In the genomic region with DNA sequence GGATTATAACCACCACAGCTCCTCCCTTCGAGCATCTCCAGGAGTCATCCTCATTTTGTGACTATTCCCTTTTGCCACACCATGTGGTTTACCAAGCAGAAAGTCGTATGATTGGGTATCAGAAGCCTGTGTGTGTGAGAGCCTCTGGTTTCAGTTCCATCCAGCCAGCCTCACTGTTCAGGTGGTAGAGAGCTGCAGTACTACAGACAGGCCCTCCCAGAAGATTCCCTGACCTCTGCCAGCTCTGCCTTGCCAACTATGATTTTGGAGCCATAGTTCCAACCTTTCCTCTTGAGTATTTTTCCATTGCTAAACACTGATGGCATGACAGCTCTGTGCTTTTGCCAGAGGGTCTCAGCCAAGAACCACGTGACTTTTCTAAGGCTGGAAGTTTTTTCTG, we compare ENCODE assay signal across 12 cellular contexts.
A peak's percentile ranks its signal among the peaks of the same experiment; 100 is the strongest.
DNase-seq lines count a peak whose midpoint lies in the region; ATAC-seq, FAIRE-seq and TF ChIP-seq lines count a peak whose summit lies in the region.
"Had no signal": no experiment of that assay in that cellular context is flagged by ENCODE, and none has a peak within 500 bp of the region (broad histone marks: within the 10 kb centered on the region; RNA-seq: fewer than 3 reads in every experiment).

No MANE protein-coding gene starts in this region.

- 68% methylated on average over 3 of the region's 3 CpGs for WGBS in liver
- 91% methylated on average over 3 of the region's 3 CpGs for WGBS in HepG2 (ENCODE audit: low lambda C conversion rate)

- DNase-seq in HepG2 (ENCODE audit: low spot score), result no peak
- peak; percentile 33 for DNase-seq in fibroblast of the aortic adventitia (ENCODE audit: low read depth)
- DNase-seq in RCC 7860 (ENCODE audit: low spot score), result no peak
- no peak for DNase-seq in activated T-cell treated with anti-CD3 and anti-CD28 coated beads for 4 hours
- DNase-seq in NCI-H1092 (lab: John Stamatoyannopoulos, UW), result no peak
- DNase-seq: ACHN, Peyer's patch had no signal

- H3K36me3 ChIP-seq in liver (ENCODE audit: control insufficient read depth in 4 of 4, insufficient read depth in 3 of 4, low read depth in 1 of 4, low read length in 3 of 4) (no peaks in the 10 kb centered on the region), HepG2 (replicated peaks in 1 of 2; ENCODE audit: control insufficient read depth in 1 of 2, insufficient read depth in 2 of 2, low read length in 2 of 2) (peaks cover 12 to 57% of the 10 kb centered on the region in 2 experiments)
- H3K36me3 ChIP-seq: Peyer's patch had no signal

- no peak for TF ChIP-seq EP300 in HepG2 (IDR thresholded peaks at IDR 0.05; ENCODE audit: low read depth in 2 of 2, low read length in 2 of 2)
- no peak for TF ChIP-seq EP300 in HepG2 (CRISPR knock-in tag; IDR thresholded peaks at IDR 0.05; ENCODE audit: borderline replicate concordance)

- FAIRE-seq in HepG2 (lab: Jason Lieb, UNC) (no peak), RCC 7860 (lab: Jason Lieb, UNC) (no peak)

- BruUV-seq in HepG2 (replicated peaks; lab: Mats Ljungman, UMichigan), result no TSS peak

- no peaks in the 10 kb centered on the region for H3K79me2 ChIP-seq in HepG2 (ENCODE audit: insufficient read depth, low read length)

- no peak for ATAC-seq in HepG2
- peak; percentile 62 for ATAC-seq in HG03175 (IDR thresholded peaks at IDR 0.05; ENCODE audit: unreplicated experiment)
- ATAC-seq in HG03097 (IDR thresholded peaks at IDR 0.05; ENCODE audit: low FRiP score, unreplicated experiment), result no peak

- H3K27ac ChIP-seq in liver (ENCODE audit: low read depth in 1 of 2, low read length in 2 of 2) (no peak overlapping the region), HepG2 (ENCODE audit: extremely low read length, insufficient read depth, low read length) (no peak overlapping the region)
- H3K27ac ChIP-seq: KMS-11, Peyer's patch had no signal

- H3K9me3 ChIP-seq in liver (ENCODE audit: control insufficient read depth in 4 of 4, low read length in 3 of 4) (no peaks in the 10 kb centered on the region), HepG2 (ENCODE audit: low read length) (no peaks in the 10 kb centered on the region)
- H3K9me3 ChIP-seq: Peyer's patch, tibial nerve had no signal

- no peak for TF ChIP-seq CTCF in liver (IDR thresholded peaks at IDR 0.05; ENCODE audit: low read depth, low read length, missing input control)
- TF ChIP-seq CTCF in HepG2 (CRISPR knock-in tag; IDR thresholded peaks at IDR 0.05), result no peak
- no peak for TF ChIP-seq CTCF in fibroblast of the aortic adventitia (IDR thresholded peaks at IDR 0.05; ENCODE audit: insufficient read depth, low read length)

- POLR2A ChIA-PET in HepG2 (lab: Yijun Ruan, JAX), result interaction anchor here (1.2 to 1.4 kb wide), 2 partner anchors 10 to 268 kb away, joined by 3 read pairs; a partner anchor contains a TSS

- H3K4me1 ChIP-seq in liver (ENCODE audit: control insufficient read depth in 4 of 4, insufficient read depth in 4 of 4, low read length in 3 of 4) (peaks cover 0 to 3% (median 3%) of the 10 kb centered on the region in 4 donors), HepG2 (ENCODE audit: insufficient read depth, low read length) (no peaks in the 10 kb centered on the region)
- H3K4me1 ChIP-seq: Peyer's patch had no signal

- CTCF ChIA-PET in HepG2 (lab: Yijun Ruan, JAX; ENCODE audit: low intra/inter-chr PET ratio, low total read pairs), result no interaction called here

- intact Hi-C loops in HepG2 (cut with micrococcal nuclease; ENCODE audit: unreplicated experiment), result no loop called here

- H3K9ac ChIP-seq in liver (ENCODE audit: low read depth in 1 of 2, low read length in 2 of 2), result no peak overlapping the region
- no peak overlapping the region for H3K9ac ChIP-seq in HepG2 (ENCODE audit: insufficient read depth, low read depth, low read length)
- H3K9ac ChIP-seq: KMS-11 had no signal

- in situ Hi-C loops in HepG2 (cut with HindIII; ENCODE audit: extremely low pct_ligation_motif_present, low pct_unique_long_range_greater_than_20kb), result no loop called here

- H2AFZ ChIP-seq in HepG2 (ENCODE audit: low read length), result no peak overlapping the region

- no peaks in the 10 kb centered on the region for H4K20me1 ChIP-seq in HepG2 (ENCODE audit: insufficient read depth, low read length)

- TF ChIP-seq POLR2A in HepG2 (IDR thresholded peaks at IDR 0.05; ENCODE audit: insufficient read depth in 1 of 2, low read depth in 2 of 2, low read length in 2 of 2), result no peak

- H3K4me2 ChIP-seq in HepG2 (ENCODE audit: low read depth, low read length), result no peak overlapping the region
- H3K4me2 ChIP-seq: KMS-11 had no signal

- H3K27me3 ChIP-seq in liver (ENCODE audit: control insufficient read depth in 4 of 4, insufficient read depth in 4 of 4, low read length in 3 of 4) (no peaks in the 10 kb centered on the region), HepG2 (ENCODE audit: control insufficient read depth in 1 of 2, insufficient read depth in 2 of 2, low read length in 2 of 2) (no peaks in the 10 kb centered on the region)
- H3K27me3 ChIP-seq: Peyer's patch, tibial nerve had no signal

- TF ChIP-seq RAD21 in liver (IDR thresholded peaks at IDR 0.05) (no peak), HepG2 (CRISPR knock-in tag; IDR thresholded peaks at IDR 0.05) (no peak)

- H3K4me3 ChIP-seq in liver (ENCODE audit: low read depth in 1 of 3, low read length in 3 of 3) (no peak overlapping the region), HepG2 (replicated peaks in 1 of 3; ENCODE audit: insufficient read depth in 1 of 3, low read depth in 2 of 3, low read length in 3 of 3) (no peak overlapping the region), fibroblast of the aortic adventitia (ENCODE audit: low read depth, low read length) (no peak overlapping the region)
- H3K4me3 ChIP-seq: Peyer's patch, tibial nerve had no signal

TF ChIP-seq in liver, 16 proteins besides CTCF, POLR2A, EP300 and RAD21 (continues in another document):
- peak in 1 of 2 donors; percentile 6 for TF ChIP-seq HNF4A (conservative IDR thresholded peaks at IDR 0.05)
- TF ChIP-seq, protein P1, sequence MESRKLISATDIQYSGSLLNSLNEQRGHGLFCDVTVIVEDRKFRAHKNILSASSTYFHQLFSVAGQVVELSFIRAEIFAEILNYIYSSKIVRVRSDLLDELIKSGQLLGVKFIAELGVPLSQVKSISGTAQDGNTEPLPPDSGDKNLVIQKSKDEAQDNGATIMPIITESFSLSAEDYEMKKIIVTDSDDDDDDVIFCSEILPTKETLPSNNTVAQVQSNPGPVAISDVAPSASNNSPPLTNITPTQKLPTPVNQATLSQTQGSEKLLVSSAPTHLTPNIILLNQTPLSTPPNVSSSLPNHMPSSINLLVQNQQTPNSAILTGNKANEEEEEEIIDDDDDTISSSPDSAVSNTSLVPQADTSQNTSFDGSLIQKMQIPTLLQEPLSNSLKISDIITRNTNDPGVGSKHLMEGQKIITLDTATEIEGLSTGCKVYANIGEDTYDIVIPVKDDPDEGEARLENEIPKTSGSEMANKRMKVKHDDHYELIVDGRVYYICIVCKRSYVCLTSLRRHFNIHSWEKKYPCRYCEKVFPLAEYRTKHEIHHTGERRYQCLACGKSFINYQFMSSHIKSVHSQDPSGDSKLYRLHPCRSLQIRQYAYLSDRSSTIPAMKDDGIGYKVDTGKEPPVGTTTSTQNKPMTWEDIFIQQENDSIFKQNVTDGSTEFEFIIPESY (IDR thresholded peaks at IDR 0.05), result no peak
- TF ChIP-seq SP1 (IDR thresholded peaks at IDR 0.05), result peak; percentile 6
- TF ChIP-seq HNF4G (IDR thresholded peaks at IDR 0.05), result no peak
- TF ChIP-seq RXRA (IDR thresholded peaks at IDR 0.05), result peak in 1 of 2 donors; percentile 6
- no peak for TF ChIP-seq NR2F2 (IDR thresholded peaks at IDR 0.05)
- no peak for TF ChIP-seq JUND (IDR thresholded peaks at IDR 0.05)
- TF ChIP-seq EGR1 (IDR thresholded peaks at IDR 0.05; ENCODE audit: low read depth in 2 of 2), result no peak
- TF ChIP-seq, protein P2, sequence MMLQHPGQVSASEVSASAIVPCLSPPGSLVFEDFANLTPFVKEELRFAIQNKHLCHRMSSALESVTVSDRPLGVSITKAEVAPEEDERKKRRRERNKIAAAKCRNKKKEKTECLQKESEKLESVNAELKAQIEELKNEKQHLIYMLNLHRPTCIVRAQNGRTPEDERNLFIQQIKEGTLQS (IDR thresholded peaks at IDR 0.05), result no peak
- TF ChIP-seq GABPA (IDR thresholded peaks at IDR 0.05 in 1 of 2, conservative IDR thresholded peaks at IDR 0.05 in 1 of 2), result no peak

TF ChIP-seq in HepG2, 621 proteins besides CTCF, POLR2A, EP300 and RAD21 (continues in another document):
- TF ChIP-seq, protein P3, sequence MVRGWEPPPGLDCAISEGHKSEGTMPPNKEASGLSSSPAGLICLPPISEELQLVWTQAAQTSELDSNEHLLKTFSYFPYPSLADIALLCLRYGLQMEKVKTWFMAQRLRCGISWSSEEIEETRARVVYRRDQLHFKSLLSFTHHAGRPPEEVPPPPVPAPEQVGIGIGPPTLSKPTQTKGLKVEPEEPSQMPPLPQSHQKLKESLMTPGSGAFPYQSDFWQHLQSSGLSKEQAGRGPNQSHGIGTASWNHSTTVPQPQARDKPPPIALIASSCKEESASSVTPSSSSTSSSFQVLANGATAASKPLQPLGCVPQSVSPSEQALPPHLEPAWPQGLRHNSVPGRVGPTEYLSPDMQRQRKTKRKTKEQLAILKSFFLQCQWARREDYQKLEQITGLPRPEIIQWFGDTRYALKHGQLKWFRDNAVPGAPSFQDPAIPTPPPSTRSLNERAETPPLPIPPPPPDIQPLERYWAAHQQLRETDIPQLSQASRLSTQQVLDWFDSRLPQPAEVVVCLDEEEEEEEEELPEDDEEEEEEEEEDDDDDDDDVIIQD (CRISPR knock-in tag; IDR thresholded peaks at IDR 0.05; ENCODE audit: low read depth), result no peak
- TF ChIP-seq KDM1A (CRISPR knock-in tag; IDR thresholded peaks at IDR 0.05) (no peak), MED13 (CRISPR knock-in tag; IDR thresholded peaks at IDR 0.05) (no peak), ZFYVE20 (CRISPR knock-in tag; IDR thresholded peaks at IDR 0.05; ENCODE audit: borderline replicate concordance, low read depth) (no peak)
- TF ChIP-seq, protein P4, sequence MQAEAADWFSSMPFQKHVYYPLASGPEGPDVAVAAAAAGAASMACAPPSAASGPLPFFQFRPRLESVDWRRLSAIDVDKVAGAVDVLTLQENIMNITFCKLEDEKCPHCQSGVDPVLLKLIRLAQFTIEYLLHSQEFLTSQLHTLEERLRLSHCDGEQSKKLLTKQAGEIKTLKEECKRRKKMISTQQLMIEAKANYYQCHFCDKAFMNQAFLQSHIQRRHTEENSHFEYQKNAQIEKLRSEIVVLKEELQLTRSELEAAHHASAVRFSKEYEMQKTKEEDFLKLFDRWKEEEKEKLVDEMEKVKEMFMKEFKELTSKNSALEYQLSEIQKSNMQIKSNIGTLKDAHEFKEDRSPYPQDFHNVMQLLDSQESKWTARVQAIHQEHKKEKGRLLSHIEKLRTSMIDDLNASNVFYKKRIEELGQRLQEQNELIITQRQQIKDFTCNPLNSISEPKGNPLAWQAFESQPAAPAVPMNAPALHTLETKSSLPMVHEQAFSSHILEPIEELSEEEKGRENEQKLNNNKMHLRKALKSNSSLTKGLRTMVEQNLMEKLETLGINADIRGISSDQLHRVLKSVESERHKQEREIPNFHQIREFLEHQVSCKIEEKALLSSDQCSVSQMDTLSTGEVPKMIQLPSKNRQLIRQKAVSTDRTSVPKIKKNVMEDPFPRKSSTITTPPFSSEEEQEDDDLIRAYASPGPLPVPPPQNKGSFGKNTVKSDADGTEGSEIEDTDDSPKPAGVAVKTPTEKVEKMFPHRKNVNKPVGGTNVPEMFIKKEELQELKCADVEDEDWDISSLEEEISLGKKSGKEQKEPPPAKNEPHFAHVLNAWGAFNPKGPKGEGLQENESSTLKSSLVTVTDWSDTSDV (CRISPR knock-in tag; IDR thresholded peaks at IDR 0.05), result no peak
